In genomic region chr17:32127156-32127897, GRCh38 we compare ENCODE assay signal across 8 cellular contexts. TPM values are rescaled to one million over a fixed set of nuclear protein-coding genes. Genes with fewer than 3 reads are reported as not detected.
DNase-seq lines count a peak whose midpoint lies in the region; ATAC-seq and TF ChIP-seq lines count a peak whose summit lies in the region.

No MANE protein-coding gene starts in this region.

- peak; percentile 92 for ATAC-seq in GM21381 (IDR thresholded peaks at IDR 0.05; ENCODE audit: unreplicated experiment)

- no peaks in the 10 kb centered on the region for H3K9me3 ChIP-seq in HUES64 (ENCODE audit: insufficient read depth, low read depth, low read length)
- no peaks in the 10 kb centered on the region for H3K9me3 ChIP-seq in Peyer's patch
- H3K9me3 ChIP-seq in esophagus squamous epithelium, result no peaks in the 10 kb centered on the region

- H3K4me1 ChIP-seq in HUES64 (ENCODE audit: insufficient read depth, low read length) (peaks cover 16% of the 10 kb centered on the region), Peyer's patch (peaks cover 0 to 24% (median 0%) of the 10 kb centered on the region in 4 donors), esophagus squamous epithelium (peaks cover 7 to 28% (median 15%) of the 10 kb centered on the region in 3 donors)

- H3K27ac ChIP-seq in HUES64 (ENCODE audit: low read depth, low read length) (peak overlapping the region; percentile 36; the same call in 1 of the 2 replicates), Peyer's patch (peak overlapping the region; percentile 78 to 96 (median 85)), esophagus squamous epithelium (peak overlapping the region; percentile 82 to 97 (median 92))

- H3K27me3 ChIP-seq in HUES64 (ENCODE audit: insufficient read depth, low read length) (no peaks in the 10 kb centered on the region), Peyer's patch (no peaks in the 10 kb centered on the region), esophagus squamous epithelium (no peaks in the 10 kb centered on the region)

- no peak for TF ChIP-seq CTCF in Peyer's patch (IDR thresholded peaks at IDR 0.05)
- TF ChIP-seq CTCF in esophagus squamous epithelium (IDR thresholded peaks at IDR 0.05), result peak in 1 of 6 experiments; percentile 9

- no peaks in the 10 kb centered on the region for H3K36me3 ChIP-seq in HUES64 (ENCODE audit: insufficient read depth, low read length)
- H3K36me3 ChIP-seq in Peyer's patch, result no peaks in the 10 kb centered on the region
- no peaks in the 10 kb centered on the region for H3K36me3 ChIP-seq in esophagus squamous epithelium

- H3K4me3 ChIP-seq in HUES64 (ENCODE audit: low read length) (peak overlapping the region; percentile 75), Peyer's patch (peak overlapping the region; percentile 39 to 69 (median 49)), esophagus squamous epithelium (peak overlapping the region; percentile 39 to 73 (median 58))

- 2% methylated on average over 25 of the region's 25 CpGs for WGBS in HUES64
- WGBS in esophagus squamous epithelium, 2 donors, result 0% methylated on average over 8 to 25 of the region's 25 CpGs

- DNase-seq in COLO668 (lab: John Stamatoyannopoulos, UW; ENCODE audit: unreplicated experiment) (peak; percentile 64), Peyer's patch (peak; percentile 80 to 95 (median 92)), esophagus squamous epithelium (lab: John Stamatoyannopoulos, UW) (peak; percentile 53), myocyte (ENCODE audit: low read depth) (peak; percentile 74)
- DNase-seq in activated T-cell treated with anti-CD3 and anti-CD28 coated beads, Interleukin-2, amount 50 U/mL, for 48 hours, result peak; percentile 86 to 87
- peak; percentile 57 to 74 for DNase-seq in stimulated activated CD8-positive, alpha-beta memory T cell treated with anti-CD3 and anti-CD28 coated beads, Interleukin-7, amount 100 ng/mL, for 48 hours (ENCODE audit: extremely low read depth in 1 of 2, low read depth in 1 of 2)

- TF ChIP-seq POLR2A in Peyer's patch (IDR thresholded peaks at IDR 0.05), result peak; percentile 73 to 80
- peak in 2 of 4 donors; percentile 35 to 60 for TF ChIP-seq POLR2A in esophagus squamous epithelium (IDR thresholded peaks at IDR 0.05)

- peak overlapping the region; percentile 73 for H3K9ac ChIP-seq in HUES64 (ENCODE audit: low read depth, low read length)

- intact Hi-C loops in esophagus squamous epithelium (cut with DNase I), result no loop called here

RNA-seq across cellular contexts. Expression of gene RHOT1, which starts 15.0 kb away (rescaled TPM):
- polyA plus RNA-seq in HUES64 (2013, experiment 1 of 2), result 26.1 TPM
- polyA plus RNA-seq in HUES64 (2013, experiment 2 of 2), result 27.4 TPM
- total RNA-seq in Peyer's patch, result 10 to 100 TPM; 31.4 to 54.9 (median 47.7) TPM
- total RNA-seq in esophagus squamous epithelium, result 10 to 100 TPM; 17.3 to 34.9 (median 21.9) TPM
- total RNA-seq in myocyte, result 42.3 and 48.0 TPM in 2 replicates
- 18.9 TPM for polyA plus RNA-seq in myocyte (2012)

Comparison
In these comparisons a context has a peak if more than half of its experiments do, and no peak if none do; other contexts are left out.
1. Peak in every context shown above with its lines: DNase-seq, ATAC-seq, H3K4me3 ChIP-seq and H3K27ac ChIP-seq.
2. H3K27ac ChIP-seq: peak in every context shown above with its lines; median percentile 92 in esophagus squamous epithelium; 85 in Peyer's patch; 36 in HUES64.